Comparison of ENCODE assay signal across 22 cellular contexts in genomic region chrX:37380256-37380655, GRCh38. TPM values are rescaled to one million over a fixed set of nuclear protein-coding genes. Genes with fewer than 3 reads are reported as not detected.
"Had no signal": no experiment of that assay in that cellular context is flagged by ENCODE, and none has a peak within 500 bp of the region (broad histone marks: within the 10 kb centered on the region; RNA-seq: fewer than 3 reads in every experiment).

No MANE protein-coding gene starts in this region.

- DNase-seq: activated CD4-positive, alpha-beta T cell treated with anti-CD3 and anti-CD28 coated beads for 48 hours; activated CD4-positive, alpha-beta T cell treated with anti-CD3 and anti-CD28 coated beads, Interleukin-2, amount 50 U/mL, for 4 hours; activated CD4-positive, CD25-positive, alpha-beta regulatory T cell treated with anti-CD3 and anti-CD28 coated beads, Interleukin-2, amount 50 U/mL, for 72 hours; activated CD8-positive, alpha-beta memory T cell treated with anti-CD3 and anti-CD28 coated beads, Interleukin-2, amount 10 ng/mL, durations not matched to agents 7 days and 5 days; activated effector memory CD4-positive, alpha-beta T cell treated with Interleukin-2 at 50 U/mL for 16 hours; activated naive CD4-positive, alpha-beta T cell; activated T-cell treated with anti-CD3 and anti-CD28 coated beads, Interleukin-2, amount 50 U/mL, for 24 hours; aorta; Karpas-422; MM.1S; NCI-H1105; NCI-H1436; NCI-H1694 treated with DMSO at 0.1 percent for 48 hours; NCI-H2029 treated with DMSO at 0.1 percent for 48 hours; NCI-H446; NCI-H524; T-helper 17 cell; T-helper 9 cell had no signal

- H3K27me3 ChIP-seq: body of pancreas, cardiac muscle cell had no signal

- H3K4me3 ChIP-seq: body of pancreas, cardiac muscle cell had no signal

- ATAC-seq: activated CD8-positive, alpha-beta memory T cell treated with anti-CD3 and anti-CD28 coated beads, Interleukin-2, amount 10 ng/mL, durations not matched to agents 7 days and 5 days; T-helper 17 cell; WTC11 had no signal

- H3K9me3 ChIP-seq: body of pancreas had no signal

- H3K27ac ChIP-seq: cardiac muscle cell had no signal

- H3K36me3 ChIP-seq: cardiac muscle cell had no signal

RNA-seq across cellular contexts. Expression of gene PRRG1, which starts 31.1 kb away (rescaled TPM):
- total RNA-seq: activated CD8-positive, alpha-beta memory T cell treated with anti-CD3 and anti-CD28 coated beads, Interleukin-2, amount 10 ng/mL, durations not matched to agents 7 days and 5 days; activated T-helper 1 cell treated with anti-CD3 and anti-CD28 coated beads, Interleukin-12 subunit alpha, Interleukin-12 subunit beta, Interleukin-2, Interleukin-4 antibody, amounts not matched to agents 30 ng/mL and 10 ng/mL and 1 ng/mL, durations not matched to agents 14 hours and 24 hours and 36 hours; T-helper 17 cell had no signal
